Comparison of ENCODE assay signal across 9 cellular contexts in the genomic region with DNA sequence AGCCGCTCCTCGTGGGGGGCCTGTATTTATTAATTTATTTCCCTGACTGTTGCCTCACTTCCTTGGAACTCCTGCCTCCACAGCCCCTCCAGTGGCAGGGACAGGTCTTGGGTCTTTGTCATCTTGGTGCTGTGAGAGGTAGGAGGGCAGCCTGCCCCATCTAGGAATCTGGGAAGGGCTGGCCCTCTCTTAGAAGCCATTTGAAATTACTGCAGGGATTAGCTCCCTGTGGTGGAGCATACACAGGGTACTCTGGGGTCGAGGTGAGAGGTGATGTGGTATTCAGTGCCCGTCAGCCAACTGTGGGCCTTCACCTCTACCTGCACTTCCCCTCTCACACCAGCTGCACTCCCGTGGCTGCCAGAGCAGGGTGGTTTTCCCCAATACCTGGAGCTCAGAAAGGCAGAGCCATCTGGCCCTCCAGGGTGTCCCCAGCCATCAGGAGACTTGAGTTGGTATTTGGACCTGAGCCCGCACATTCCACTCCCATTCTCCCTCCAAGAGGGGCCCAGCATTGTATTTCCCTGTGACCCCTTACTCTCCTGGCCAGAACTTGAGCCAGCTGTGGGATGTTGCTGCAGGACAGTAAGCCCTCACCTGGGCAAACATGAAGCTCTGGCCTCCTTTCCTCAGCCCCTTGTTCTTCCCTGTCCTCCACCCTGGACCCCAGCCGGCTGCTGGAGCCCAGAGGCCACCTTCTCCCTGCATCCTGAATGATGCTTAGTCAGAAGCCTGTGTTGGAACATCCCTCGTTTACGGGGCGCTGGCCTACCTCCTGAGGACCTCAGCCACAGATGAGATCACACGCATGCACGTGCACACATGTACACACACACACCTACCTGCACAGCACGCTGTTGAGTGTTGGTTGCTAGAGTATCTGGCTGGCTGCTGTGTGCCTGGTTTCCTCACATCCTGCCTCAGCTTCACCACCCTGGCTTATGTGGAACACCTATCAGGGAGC. TPM values are rescaled to one million over a fixed set of nuclear protein-coding genes. Genes with fewer than 3 reads are reported as not detected.
DNase-seq lines count a peak whose midpoint lies in the region; TF ChIP-seq lines count a peak whose summit lies in the region.
"Had no signal": no experiment of that assay in that cellular context is flagged by ENCODE, and none has a peak within 500 bp of the region (broad histone marks: within the 10 kb centered on the region; RNA-seq: fewer than 3 reads in every experiment).

No MANE protein-coding gene starts in this region.

- DNase-seq in DMS 273 (lab: John Stamatoyannopoulos, UW; ENCODE audit: unreplicated experiment) = peak; percentile 25
- DNase-seq in DMS 273 treated with DMSO at 0.1 percent for 48 hours (lab: John Stamatoyannopoulos, UW) = no peak
- no peak for DNase-seq in chondrocyte (ENCODE audit: low spot score)
- no peak for DNase-seq in nephron progenitor cell
- no peak for DNase-seq in NCI-H1694 (lab: John Stamatoyannopoulos, UW)
- no peak for DNase-seq in ACHN
- DNase-seq in CD1c-positive myeloid dendritic cell (ENCODE audit: extremely low spot score) = no peak
- DNase-seq: WERI-Rb-1 had no signal

- no peak; the same call in 1 of the 2 replicates for TF ChIP-seq RAD21 in Ishikawa (IDR thresholded peaks at IDR 0.05; ENCODE audit: low read depth)

- H3K4me3 Mint-ChIP-seq in chondrocyte (ENCODE audit: unreplicated experiment) (peak overlapping the region; percentile 7), nephron progenitor cell (peak overlapping the region; percentile 73)

- H3K9me3 Mint-ChIP-seq in chondrocyte (ENCODE audit: low read depth) = no peaks in the 10 kb centered on the region
- H3K9me3 Mint-ChIP-seq in nephron progenitor cell = no peaks in the 10 kb centered on the region

- H3K27me3 Mint-ChIP-seq in chondrocyte (ENCODE audit: low read depth) = no peaks in the 10 kb centered on the region
- H3K27me3 Mint-ChIP-seq in nephron progenitor cell (ENCODE audit: low read depth, poor library complexity) = peaks cover 21% of the 10 kb centered on the region

- TF ChIP-seq EP300 in Ishikawa (IDR thresholded peaks at IDR 0.05; ENCODE audit: borderline replicate concordance) = peak; percentile 60; the same call in 1 of the 2 replicates

- H3K36me3 Mint-ChIP-seq in chondrocyte (ENCODE audit: low read depth) (peaks cover 20% of the 10 kb centered on the region), nephron progenitor cell (ENCODE audit: low read depth) (peaks cover 4% of the 10 kb centered on the region)

- in situ Hi-C loops in ACHN (cut with HindIII; ENCODE audit: low pct_ligation_motif_present, low pct_unique_long_range_greater_than_20kb, low sequenced_read_pairs) = no loop called here

- TF ChIP-seq CTCF in chondrocyte (IDR thresholded peaks at IDR 0.05) (no peak), nephron progenitor cell (IDR thresholded peaks at IDR 0.05) (no peak)

- H3K4me1 Mint-ChIP-seq in chondrocyte (ENCODE audit: low read depth) = peaks cover 15% of the 10 kb centered on the region
- peaks cover 16% of the 10 kb centered on the region for H3K4me1 Mint-ChIP-seq in nephron progenitor cell

- H3K27ac Mint-ChIP-seq in chondrocyte (ENCODE audit: unreplicated experiment) (peak overlapping the region; percentile 9), nephron progenitor cell (no peak overlapping the region)

TF ChIP-seq in Ishikawa, 13 proteins besides CTCF, POLR2A, EP300 and RAD21:
- TF ChIP-seq CREB1 (IDR thresholded peaks at IDR 0.05; ENCODE audit: low read depth) (no peak), NFIC (IDR thresholded peaks at IDR 0.05) (peak; percentile 71), USF1 (IDR thresholded peaks at IDR 0.05) (no peak), REST (IDR thresholded peaks at IDR 0.05; ENCODE audit: low read depth) (no peak), TAF1 (IDR thresholded peaks at IDR 0.05; ENCODE audit: low read depth) (no peak), ZBTB7A (IDR thresholded peaks at IDR 0.05; ENCODE audit: low read depth) (peak; percentile 52; the same call in 1 of the 2 replicates), EGR1 (IDR thresholded peaks at IDR 0.05) (no peak), TCF12 (IDR thresholded peaks at IDR 0.05; ENCODE audit: low read depth) (peak; percentile 79), TEAD4 (IDR thresholded peaks at IDR 0.05) (peak; percentile 68; the same call in 1 of the 2 replicates), CEBPB (IDR thresholded peaks at IDR 0.05) (no peak), FOXM1 (IDR thresholded peaks at IDR 0.05; ENCODE audit: borderline replicate concordance, low read depth) (no peak), MAX (IDR thresholded peaks at IDR 0.05) (peak; percentile 15; the same call in 1 of the 2 replicates), YY1 (IDR thresholded peaks at IDR 0.05; ENCODE audit: low read depth) (no peak)
TF ChIP-seq in Ishikawa: peak in this region for 5.

RNA-seq across cellular contexts. Expression of gene JMJD7, which starts 2.0 kb away (rescaled TPM):
- 4.9 to 5.4 TPM (median 5.2 TPM) in 3 replicates for total RNA-seq in chondrocyte

RNA-seq across cellular contexts. Expression of gene PLA2G4B, which starts 12.8 kb away (rescaled TPM):
- 2.1 to 3.4 TPM (median 2.9 TPM) in 3 replicates for total RNA-seq in chondrocyte

RNA-seq across cellular contexts. Expression of gene MAPKBP1, which starts 51.6 kb away (rescaled TPM):
- 24.9 to 36.6 TPM (median 27.2 TPM) in 3 replicates for total RNA-seq in chondrocyte
